ENCODE assay signal across 15 cellular contexts in the genomic region with DNA sequence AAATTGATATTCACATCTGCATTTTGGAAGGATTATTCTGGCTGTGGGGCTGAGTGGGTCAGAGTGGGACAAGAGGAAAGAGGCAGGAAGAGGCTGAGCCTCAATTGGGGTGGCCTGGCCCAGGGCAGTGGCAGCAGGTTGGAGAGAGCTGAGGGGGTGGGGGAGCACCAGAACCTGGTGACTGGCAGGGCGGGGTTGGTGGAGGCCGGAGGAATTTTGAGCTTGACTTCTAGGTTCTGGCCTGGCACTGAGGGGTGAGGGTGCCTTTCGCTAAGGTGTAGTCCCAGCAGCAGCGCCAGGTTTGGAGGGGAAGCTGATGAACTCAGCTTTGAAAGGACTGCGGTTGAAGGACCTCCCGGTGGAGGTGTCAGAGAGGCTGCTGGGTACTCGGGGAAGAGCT.
"Had no signal": no experiment of that assay in that cellular context is flagged by ENCODE, and none has a peak within 500 bp of the region (broad histone marks: within the 10 kb centered on the region; RNA-seq: fewer than 3 reads in every experiment).

No MANE protein-coding gene starts in this region.

- H3K4me3 ChIP-seq: coronary artery, hepatocyte, right atrium auricular region had no signal

- H3K9me3 ChIP-seq: right atrium auricular region had no signal

- H3K4me1 ChIP-seq: right atrium auricular region had no signal

- H3K27ac ChIP-seq: coronary artery, hepatocyte, right atrium auricular region had no signal

- DNase-seq: effector CD4-positive, alpha-beta T cell; endodermal cell; foreskin melanocyte; head of caudate nucleus; kidney glomerular epithelial cell; mammary epithelial cell; naive thymus-derived CD4-positive, alpha-beta T cell; nephron progenitor cell; small intestine; stimulated activated CD4-positive, alpha-beta T cell treated with anti-CD3 and anti-CD28 coated beads, Interleukin-12 subunit alpha, Interleukin-12 subunit beta, amount 100 ng/mL, for 4 hours; stimulated activated naive CD4-positive, alpha-beta T cell had no signal

- H3K27me3 Mint-ChIP-seq: naive thymus-derived CD4-positive, alpha-beta T cell had no signal

- FAIRE-seq: small intestine, urothelium cell line had no signal

- H3K36me3 Mint-ChIP-seq: naive thymus-derived CD4-positive, alpha-beta T cell had no signal

- H3K4me2 ChIP-seq: hepatocyte had no signal

- H2AFZ ChIP-seq: hepatocyte had no signal

- H3K4me1 Mint-ChIP-seq: endodermal cell had no signal

- H3K9me3 Mint-ChIP-seq: endodermal cell; naive thymus-derived CD4-positive, alpha-beta T cell; nephron progenitor cell had no signal

- H3K79me2 ChIP-seq: hepatocyte had no signal

- H3K27ac Mint-ChIP-seq: endodermal cell; naive thymus-derived CD4-positive, alpha-beta T cell had no signal

- H3K4me3 Mint-ChIP-seq: endodermal cell; naive thymus-derived CD4-positive, alpha-beta T cell; nephron progenitor cell had no signal

- H3K27me3 ChIP-seq: hepatocyte, right atrium auricular region had no signal
